13 cellular contexts compared by ENCODE assay signal in the genomic region with DNA sequence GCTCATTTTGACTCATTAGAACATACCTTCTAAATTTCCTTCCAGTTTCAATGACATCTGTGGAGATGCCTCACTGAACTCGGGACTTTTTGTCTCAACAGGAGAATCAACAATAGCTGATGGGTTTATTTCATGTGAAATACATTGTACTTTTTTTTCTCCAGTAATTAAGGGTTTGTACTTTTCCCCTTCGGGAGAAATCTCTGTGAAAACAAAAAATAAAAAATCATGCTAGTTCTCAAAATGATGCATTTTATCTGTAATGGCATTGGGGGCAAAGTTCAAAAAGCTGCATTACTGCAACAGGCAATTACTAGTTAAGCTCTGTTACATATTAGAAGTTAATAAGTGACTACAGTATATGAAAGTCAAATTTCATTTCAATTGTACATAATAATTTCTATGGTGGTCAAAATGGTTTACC.
DNase-seq lines count a peak whose midpoint lies in the region; ATAC-seq, FAIRE-seq and TF ChIP-seq lines count a peak whose summit lies in the region.
"Had no signal": no experiment of that assay in that cellular context is flagged by ENCODE, and none has a peak within 500 bp of the region (broad histone marks: within the 10 kb centered on the region; RNA-seq: fewer than 3 reads in every experiment).

No MANE protein-coding gene starts in this region.

- TF ChIP-seq POLR2A in GM18505 (IDR thresholded peaks at IDR 0.05; ENCODE audit: borderline replicate concordance, extremely low read depth, insufficient read depth, insufficient read length) = no peak
- no peak for TF ChIP-seq POLR2A in GM12878 (IDR thresholded peaks at IDR 0.05; ENCODE audit: low read depth, low read length)
- TF ChIP-seq POLR2A in erythroblast (IDR thresholded peaks at IDR 0.05; ENCODE audit: low read length) = no peak

- H2AFZ ChIP-seq in GM12878 (ENCODE audit: control insufficient read depth, low read depth, low read length) = no peak overlapping the region; the same call in 1 of the 2 replicates

- SMC1A ChIA-PET in GM12878 (lab: Charles Lee; ENCODE audit: uncharacterized antibody, unreplicated experiment) = interaction anchor here (0.7 to 7.4 kb wide), 46 partner anchors 11 to 515 kb away, joined by 3 to 212 read pairs (median 5); partner anchors contain the start of gene CBR4

- peaks cover 0 to 2% of the 10 kb centered on the region in 2 experiments; a peak in 3 of 4 replicates for H3K36me3 ChIP-seq in GM12878 (ENCODE audit: control insufficient read depth in 2 of 2, insufficient read depth in 2 of 2, low read length in 1 of 2)

- CTCF ChIA-PET in GM12878 (lab: Yijun Ruan, JAX) = interaction anchor here (0.6 to 4.0 kb wide), 16 partner anchors 11 to 428 kb away, joined by 3 to 33 read pairs (median 5); partner anchors contain the start of gene CBR4

- WGBS in GM12878 (ENCODE audit: insufficient coverage, insufficient replicate concordance, low lambda C conversion rate, missing lambda C conversion rate) = 25% methylated on average over 2 of the region's 2 CpGs

- intact Hi-C loops in GM12878 (cut with micrococcal nuclease; ENCODE audit: unreplicated experiment) = loop anchor here (2.0 kb wide), 2 partner anchors 37 to 145 kb away; no protein-coding TSS in a partner anchor

- peaks cover 7% of the 10 kb centered on the region; the same call in 2 of the 3 replicates for H3K9me3 ChIP-seq in GM12878 (replicated peaks; ENCODE audit: control insufficient read depth, insufficient read depth, low read length)

- no TSS peak for BruUV-seq in GM12878 (replicated peaks; lab: Mats Ljungman, UMichigan)

- in situ Hi-C loops in GM12878 (cut with MboI) = no loop called here

- H4K20me1 ChIP-seq in GM12878 (ENCODE audit: control insufficient read depth, insufficient read depth) = no peaks in the 10 kb centered on the region

- peak overlapping the region; percentile 98 for H3K27ac ChIP-seq in GM12878 (ENCODE audit: control insufficient read depth, insufficient read depth)

- no peaks in the 10 kb centered on the region; the same call in 1 of the 2 replicates for H3K79me2 ChIP-seq in GM12878 (ENCODE audit: control insufficient read depth, insufficient read depth, low read length)

- peaks cover 42% of the 10 kb centered on the region for H3K4me1 ChIP-seq in GM12878 (ENCODE audit: control insufficient read depth, insufficient read depth, low read length)

- TF ChIP-seq EP300 in GM12878 (IDR thresholded peaks at IDR 0.05; ENCODE audit: borderline replicate concordance in 1 of 2, control insufficient read depth in 1 of 2, low read depth in 2 of 2, low read length in 2 of 2) = peak; percentile 49 to 57; a peak in 2 of 4 replicates

- no peak for TF ChIP-seq CTCF in GM12878 (IDR thresholded peaks at IDR 0.05 in 2 of 3, conservative IDR thresholded peaks at IDR 0.05 in 1 of 3; ENCODE audit: control insufficient read depth in 2 of 3, extremely low read depth in 1 of 3, insufficient read depth in 1 of 3, low read depth in 3 of 3, low read length in 3 of 3)

- TF ChIP-seq RAD21 in GM12878 (IDR thresholded peaks at IDR 0.05; ENCODE audit: insufficient read depth, low read depth, low read length) = no peak

- POLR2A ChIA-PET in GM12878 (lab: Charles Lee) = interaction anchor here (0.8 to 2.9 kb wide), 17 partner anchors 19 to 430 kb away, joined by 3 to 27 read pairs (median 4); partner anchors contain the start of gene CBR4

- no peak overlapping the region for H3K4me3 ChIP-seq in GM12878

- peak overlapping the region; percentile 62 for H3K4me2 ChIP-seq in GM12878 (ENCODE audit: control insufficient read depth, insufficient read depth)

- DNase-seq in GM12878 (ENCODE audit: low read depth, low spot score) = peak; percentile 55
- no peak for DNase-seq in cortex of kidney (lab: John Stamatoyannopoulos, UW)
- DNase-seq in stimulated activated CD4-positive, alpha-beta T cell treated with anti-CD3 and anti-CD28 coated beads, Interleukin-2, amount 100 ng/mL, for 24 hours = no peak
- DNase-seq in SK-N-DZ (ENCODE audit: low spot score) = no peak
- DNase-seq in erythroblast (lab: John Stamatoyannopoulos, UW) = no peak
- DNase-seq: activated T-cell treated with anti-CD3 and anti-CD28 coated beads for 4 hours; NCI-H1092 treated with DMSO at 0.1 percent for 48 hours; NK-92 treated with Interleukin-12 subunit alpha and Interleukin-12 subunit beta, amount 100 ng/mL, for 24 hours; substantia nigra had no signal

- RAD21 ChIA-PET in GM12878 (lab: Charles Lee; ENCODE audit: unreplicated experiment) = interaction anchor here (0.8 to 6.3 kb wide), 40 partner anchors 11 to 514 kb away, joined by 3 to 112 read pairs (median 4); partner anchors contain the start of genes CBR4, NEK1 and SH3RF1

- ATAC-seq in GM18505 (IDR thresholded peaks at IDR 0.05; ENCODE audit: unreplicated experiment) = peak; percentile 50
- ATAC-seq in GM21423 (IDR thresholded peaks at IDR 0.05; ENCODE audit: unreplicated experiment) = peak; percentile 35
- ATAC-seq in HG03064 (IDR thresholded peaks at IDR 0.05; ENCODE audit: low read depth, unreplicated experiment) = peak; percentile 50
- ATAC-seq in GM12878 = peak; percentile 76

- H3K27me3 ChIP-seq in GM12878 (replicated peaks in 1 of 2; ENCODE audit: control insufficient read depth in 2 of 2, insufficient read depth in 2 of 2, low read length in 1 of 2) = no peaks in the 10 kb centered on the region

- peak; percentile 65 for FAIRE-seq in GM12878 (lab: Jason Lieb, UNC)
- FAIRE-seq: bronchial epithelial cell had no signal

- H3K9ac ChIP-seq in GM12878 (ENCODE audit: control insufficient read depth, insufficient read depth, low read length) = peak overlapping the region; percentile 28

TF ChIP-seq in GM12878, 131 proteins besides CTCF, POLR2A, EP300 and RAD21 (continues in another document):
- TF ChIP-seq KDM1A (IDR thresholded peaks at IDR 0.05; ENCODE audit: borderline replicate concordance) (no peak), TCF3 (IDR thresholded peaks at IDR 0.05; ENCODE audit: borderline replicate concordance, insufficient read depth, low read depth, low read length) (no peak), TBL1XR1 (IDR thresholded peaks at IDR 0.05; ENCODE audit: low read depth, low read length) (no peak), RCOR1 (conservative IDR thresholded peaks at IDR 0.05; ENCODE audit: low read depth, low read length) (no peak), RAD51 (IDR thresholded peaks at IDR 0.05) (peak; percentile 59), NR2C1 (IDR thresholded peaks at IDR 0.05) (peak; percentile 86), MEF2B (IDR thresholded peaks at IDR 0.05; ENCODE audit: partially characterized antibody, poor library complexity, severe bottlenecking) (peak; percentile 62), RUNX3 (IDR thresholded peaks at IDR 0.05; ENCODE audit: low read length) (no peak; the same call in 1 of the 2 replicates), CBFB (IDR thresholded peaks at IDR 0.05; ENCODE audit: low read depth) (no peak), HDGF (IDR thresholded peaks at IDR 0.05) (no peak), SREBF1 (IDR thresholded peaks at IDR 0.05; ENCODE audit: low read length) (no peak), JUND (IDR thresholded peaks at IDR 0.05; ENCODE audit: low read depth, low read length) (no peak), NBN (IDR thresholded peaks at IDR 0.05) (no peak), BMI1 (IDR thresholded peaks at IDR 0.05; ENCODE audit: borderline replicate concordance) (peak; percentile 63), NFYA (IDR thresholded peaks at IDR 0.05; ENCODE audit: borderline replicate concordance, low read depth, low read length) (no peak), ASH2L (IDR thresholded peaks at IDR 0.05; ENCODE audit: borderline replicate concordance, low read depth) (no peak), SRF (IDR thresholded peaks at IDR 0.05; ENCODE audit: low read depth in 2 of 2, low read length in 2 of 2) (no peak), HDAC6 (IDR thresholded peaks at IDR 0.05; ENCODE audit: unreplicated experiment) (no peak), CHD1 (IDR thresholded peaks at IDR 0.05; ENCODE audit: low read depth, low read length) (no peak), LARP7 (IDR thresholded peaks at IDR 0.05) (no peak)
- TF ChIP-seq, protein P1, sequence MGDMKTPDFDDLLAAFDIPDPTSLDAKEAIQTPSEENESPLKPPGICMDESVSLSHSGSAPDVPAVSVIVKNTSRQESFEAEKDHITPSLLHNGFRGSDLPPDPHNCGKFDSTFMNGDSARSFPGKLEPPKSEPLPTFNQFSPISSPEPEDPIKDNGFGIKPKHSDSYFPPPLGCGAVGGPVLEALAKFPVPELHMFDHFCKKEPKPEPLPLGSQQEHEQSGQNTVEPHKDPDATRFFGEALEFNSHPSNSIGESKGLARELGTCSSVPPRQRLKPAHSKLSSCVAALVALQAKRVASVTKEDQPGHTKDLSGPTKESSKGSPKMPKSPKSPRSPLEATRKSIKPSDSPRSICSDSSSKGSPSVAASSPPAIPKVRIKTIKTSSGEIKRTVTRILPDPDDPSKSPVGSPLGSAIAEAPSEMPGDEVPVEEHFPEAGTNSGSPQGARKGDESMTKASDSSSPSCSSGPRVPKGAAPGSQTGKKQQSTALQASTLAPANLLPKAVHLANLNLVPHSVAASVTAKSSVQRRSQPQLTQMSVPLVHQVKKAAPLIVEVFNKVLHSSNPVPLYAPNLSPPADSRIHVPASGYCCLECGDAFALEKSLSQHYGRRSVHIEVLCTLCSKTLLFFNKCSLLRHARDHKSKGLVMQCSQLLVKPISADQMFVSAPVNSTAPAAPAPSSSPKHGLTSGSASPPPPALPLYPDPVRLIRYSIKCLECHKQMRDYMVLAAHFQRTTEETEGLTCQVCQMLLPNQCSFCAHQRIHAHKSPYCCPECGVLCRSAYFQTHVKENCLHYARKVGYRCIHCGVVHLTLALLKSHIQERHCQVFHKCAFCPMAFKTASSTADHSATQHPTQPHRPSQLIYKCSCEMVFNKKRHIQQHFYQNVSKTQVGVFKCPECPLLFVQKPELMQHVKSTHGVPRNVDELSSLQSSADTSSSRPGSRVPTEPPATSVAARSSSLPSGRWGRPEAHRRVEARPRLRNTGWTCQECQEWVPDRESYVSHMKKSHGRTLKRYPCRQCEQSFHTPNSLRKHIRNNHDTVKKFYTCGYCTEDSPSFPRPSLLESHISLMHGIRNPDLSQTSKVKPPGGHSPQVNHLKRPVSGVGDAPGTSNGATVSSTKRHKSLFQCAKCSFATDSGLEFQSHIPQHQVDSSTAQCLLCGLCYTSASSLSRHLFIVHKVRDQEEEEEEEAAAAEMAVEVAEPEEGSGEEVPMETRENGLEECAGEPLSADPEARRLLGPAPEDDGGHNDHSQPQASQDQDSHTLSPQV (IDR thresholded peaks at IDR 0.05) = peak; percentile 44; the same call in 1 of the 2 replicates
